Comparison of ENCODE assay signal across 1 cellular context in genomic region chr10:110684800-110685446, GRCh38.
TF ChIP-seq lines count a peak whose summit lies in the region.

No MANE protein-coding gene starts in this region.

TF ChIP-seq in K562, 482 proteins besides CTCF, POLR2A, EP300 and RAD21:
- TF ChIP-seq FOSL1 (tag; conservative IDR thresholded peaks at IDR 0.05) (no peak), EGR1 (conservative IDR thresholded peaks at IDR 0.05) (no peak), GATA2 (CRISPR knock-in tag; IDR thresholded peaks at IDR 0.05) (no peak), RBM15 (IDR thresholded peaks at IDR 0.05; ENCODE audit: insufficient read depth, low read length) (no peak), ZBTB33 (CRISPR knock-in tag; IDR thresholded peaks at IDR 0.05) (peak; percentile 78)
TF ChIP-seq in K562: peak in this region for 1.
